ENCODE assay signal across 1 cellular context in the genomic region with DNA sequence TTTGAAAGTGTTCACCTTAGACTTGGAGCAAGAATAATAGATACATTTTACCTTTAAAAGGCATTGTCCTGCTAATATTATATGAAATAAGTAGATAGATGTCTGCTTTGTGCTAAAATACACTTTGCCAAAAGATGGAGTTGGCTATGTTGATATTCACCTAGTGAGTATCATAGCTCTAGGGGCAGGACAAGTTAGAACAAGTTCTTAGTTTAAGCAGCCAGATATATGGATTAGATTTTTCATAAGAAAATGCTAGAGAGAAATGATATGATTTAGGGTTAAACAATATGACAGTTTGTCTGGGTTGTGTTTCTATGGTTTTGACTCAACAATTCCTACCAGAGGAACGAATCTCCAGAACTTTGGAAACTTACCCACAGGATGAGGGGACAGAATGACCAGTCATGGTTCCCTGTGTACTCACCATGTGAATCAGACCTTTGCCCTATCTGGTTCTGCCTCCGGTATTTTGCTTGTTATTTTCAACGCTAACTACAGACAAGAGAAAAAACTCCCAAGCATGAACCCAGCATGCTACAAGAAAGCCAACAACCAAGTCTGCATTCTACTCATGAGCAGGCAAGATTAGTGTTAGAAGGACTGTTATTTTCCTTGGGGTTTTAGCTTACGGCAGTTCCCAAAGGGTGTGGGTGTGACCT.
A peak's percentile ranks its signal among the peaks of the same experiment; 100 is the strongest.
TF ChIP-seq lines count a peak whose summit lies in the region.

No MANE protein-coding gene starts in this region.

TF ChIP-seq in HepG2, 621 proteins besides CTCF, POLR2A, EP300 and RAD21 (continued from another document and continues in another):
- no peak for TF ChIP-seq SALL2 (CRISPR knock-in tag; IDR thresholded peaks at IDR 0.05)
- 0 out of 2 replicates have a peak, but pooled peaks have one; percentile 37 for TF ChIP-seq DMAP1 (CRISPR knock-in tag; IDR thresholded peaks at IDR 0.05)
- no peak for TF ChIP-seq NFYC (CRISPR knock-in tag; IDR thresholded peaks at IDR 0.05)
- TF ChIP-seq SNAPC5 (CRISPR knock-in tag; IDR thresholded peaks at IDR 0.05; ENCODE audit: borderline replicate concordance), result no peak
- TF ChIP-seq ASH2L (IDR thresholded peaks at IDR 0.05; ENCODE audit: insufficient read length, low read depth, low read length), result peak; percentile 57
- peak; percentile 80 for TF ChIP-seq POLR2AphosphoS5 (IDR thresholded peaks at IDR 0.05; ENCODE audit: low read depth, low read length)
- no peak for TF ChIP-seq ARNT (IDR thresholded peaks at IDR 0.05)
- TF ChIP-seq ZNF383 (CRISPR knock-in tag; IDR thresholded peaks at IDR 0.05; ENCODE audit: borderline replicate concordance), result no peak
- no peak for TF ChIP-seq PAF1 (CRISPR knock-in tag; IDR thresholded peaks at IDR 0.05)
- TF ChIP-seq TEAD3 (CRISPR knock-in tag; optimal IDR thresholded peaks at IDR 0.05; ENCODE audit: borderline replicate concordance), result peak; percentile 84
- TF ChIP-seq ZNF567 (CRISPR knock-in tag; IDR thresholded peaks at IDR 0.05; ENCODE audit: borderline replicate concordance), result 0 out of 2 replicates have a peak, but pooled peaks have one; percentile 37
- peak; percentile 28; the same call in 1 of the 2 replicates for TF ChIP-seq NR2F2 (IDR thresholded peaks at IDR 0.05; ENCODE audit: borderline replicate concordance, low read depth)
- no peak for TF ChIP-seq SMARCE1 (IDR thresholded peaks at IDR 0.05; ENCODE audit: borderline replicate concordance)
- TF ChIP-seq REPIN1 (CRISPR knock-in tag; IDR thresholded peaks at IDR 0.05; ENCODE audit: borderline replicate concordance, low read depth), result no peak
- TF ChIP-seq, protein P1, sequence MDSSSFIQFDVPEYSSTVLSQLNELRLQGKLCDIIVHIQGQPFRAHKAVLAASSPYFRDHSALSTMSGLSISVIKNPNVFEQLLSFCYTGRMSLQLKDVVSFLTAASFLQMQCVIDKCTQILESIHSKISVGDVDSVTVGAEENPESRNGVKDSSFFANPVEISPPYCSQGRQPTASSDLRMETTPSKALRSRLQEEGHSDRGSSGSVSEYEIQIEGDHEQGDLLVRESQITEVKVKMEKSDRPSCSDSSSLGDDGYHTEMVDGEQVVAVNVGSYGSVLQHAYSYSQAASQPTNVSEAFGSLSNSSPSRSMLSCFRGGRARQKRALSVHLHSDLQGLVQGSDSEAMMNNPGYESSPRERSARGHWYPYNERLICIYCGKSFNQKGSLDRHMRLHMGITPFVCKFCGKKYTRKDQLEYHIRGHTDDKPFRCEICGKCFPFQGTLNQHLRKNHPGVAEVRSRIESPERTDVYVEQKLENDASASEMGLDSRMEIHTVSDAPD (CRISPR knock-in tag; IDR thresholded peaks at IDR 0.05), result peak; percentile 56; the same call in 1 of the 2 replicates
- no peak for TF ChIP-seq ZNF207 (IDR thresholded peaks at IDR 0.05; ENCODE audit: borderline replicate concordance)
- TF ChIP-seq KAT7 (CRISPR knock-in tag; IDR thresholded peaks at IDR 0.05; ENCODE audit: borderline replicate concordance), result peak; percentile 61; the same call in 1 of the 2 replicates
- peak; percentile 80 for TF ChIP-seq ZNF205 (CRISPR knock-in tag; IDR thresholded peaks at IDR 0.05)
- peak; percentile 71 for TF ChIP-seq ELF3 (CRISPR knock-in tag; IDR thresholded peaks at IDR 0.05)
- peak; percentile 56; the same call in 1 of the 2 replicates for TF ChIP-seq TAF1 (CRISPR knock-in tag; IDR thresholded peaks at IDR 0.05)
- peak; percentile 26; the same call in 1 of the 2 replicates for TF ChIP-seq FOXJ3 (CRISPR knock-in tag; IDR thresholded peaks at IDR 0.05; ENCODE audit: borderline replicate concordance)
- TF ChIP-seq, protein P2, sequence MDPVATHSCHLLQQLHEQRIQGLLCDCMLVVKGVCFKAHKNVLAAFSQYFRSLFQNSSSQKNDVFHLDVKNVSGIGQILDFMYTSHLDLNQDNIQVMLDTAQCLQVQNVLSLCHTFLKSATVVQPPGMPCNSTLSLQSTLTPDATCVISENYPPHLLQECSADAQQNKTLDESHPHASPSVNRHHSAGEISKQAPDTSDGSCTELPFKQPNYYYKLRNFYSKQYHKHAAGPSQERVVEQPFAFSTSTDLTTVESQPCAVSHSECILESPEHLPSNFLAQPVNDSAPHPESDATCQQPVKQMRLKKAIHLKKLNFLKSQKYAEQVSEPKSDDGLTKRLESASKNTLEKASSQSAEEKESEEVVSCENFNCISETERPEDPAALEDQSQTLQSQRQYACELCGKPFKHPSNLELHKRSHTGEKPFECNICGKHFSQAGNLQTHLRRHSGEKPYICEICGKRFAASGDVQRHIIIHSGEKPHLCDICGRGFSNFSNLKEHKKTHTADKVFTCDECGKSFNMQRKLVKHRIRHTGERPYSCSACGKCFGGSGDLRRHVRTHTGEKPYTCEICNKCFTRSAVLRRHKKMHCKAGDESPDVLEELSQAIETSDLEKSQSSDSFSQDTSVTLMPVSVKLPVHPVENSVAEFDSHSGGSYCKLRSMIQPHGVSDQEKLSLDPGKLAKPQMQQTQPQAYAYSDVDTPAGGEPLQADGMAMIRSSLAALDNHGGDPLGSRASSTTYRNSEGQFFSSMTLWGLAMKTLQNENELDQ (CRISPR knock-in tag; IDR thresholded peaks at IDR 0.05; ENCODE audit: borderline replicate concordance), result no peak
- TF ChIP-seq ZNF138 (CRISPR knock-in tag; IDR thresholded peaks at IDR 0.05; ENCODE audit: low read depth), result no peak
- TF ChIP-seq ZNF749 (CRISPR knock-in tag; IDR thresholded peaks at IDR 0.05; ENCODE audit: borderline replicate concordance), result no peak
- no peak for TF ChIP-seq SOX13 (IDR thresholded peaks at IDR 0.05)
- TF ChIP-seq SOX13 (CRISPR knock-in tag; conservative IDR thresholded peaks at IDR 0.05 in 1 of 2, IDR thresholded peaks at IDR 0.05 in 1 of 2), result peak; percentile 65 to 70; a peak in 1 of 4 replicates
- TF ChIP-seq TARDBP (CRISPR knock-in tag; IDR thresholded peaks at IDR 0.05), result peak; percentile 40; the same call in 1 of the 2 replicates
- TF ChIP-seq ZMAT3 (CRISPR knock-in tag; conservative IDR thresholded peaks at IDR 0.05), result no peak
- 0 out of 2 replicates have a peak, but pooled peaks have one; percentile 24 for TF ChIP-seq BCL6 (CRISPR knock-in tag; IDR thresholded peaks at IDR 0.05)
- TF ChIP-seq ZMYM2 (CRISPR knock-in tag; IDR thresholded peaks at IDR 0.05), result no peak
- TF ChIP-seq ZMYM4 (CRISPR knock-in tag; IDR thresholded peaks at IDR 0.05), result 0 out of 2 replicates have a peak, but pooled peaks have one; percentile 64
- TF ChIP-seq MXI1 (IDR thresholded peaks at IDR 0.05; ENCODE audit: borderline replicate concordance, low read depth, low read length), result peak; percentile 47; the same call in 1 of the 3 replicates
- TF ChIP-seq ZSCAN29 (CRISPR knock-in tag; conservative IDR thresholded peaks at IDR 0.05), result peak; percentile 84; the same call in 1 of the 2 replicates
- 0 out of 2 replicates have a peak, but pooled peaks have one; percentile 46 for TF ChIP-seq MBD4 (IDR thresholded peaks at IDR 0.05; ENCODE audit: borderline replicate concordance, low read length)
- TF ChIP-seq USF2 (IDR thresholded peaks at IDR 0.05; ENCODE audit: low read depth, low read length), result no peak
- TF ChIP-seq USF2 (CRISPR knock-in tag; IDR thresholded peaks at IDR 0.05; ENCODE audit: borderline replicate concordance), result no peak
- no peak for TF ChIP-seq SRSF4 (IDR thresholded peaks at IDR 0.05; ENCODE audit: low read depth, low read length, poor library complexity, severe bottlenecking)
- peak; percentile 37; the same call in 1 of the 2 replicates for TF ChIP-seq FOXP4 (CRISPR knock-in tag; IDR thresholded peaks at IDR 0.05)
- TF ChIP-seq NONO (IDR thresholded peaks at IDR 0.05), result no peak
- no peak for TF ChIP-seq NONO (CRISPR knock-in tag; conservative IDR thresholded peaks at IDR 0.05)
- no peak for TF ChIP-seq GTF3A (CRISPR knock-in tag; conservative IDR thresholded peaks at IDR 0.05)
- no peak for TF ChIP-seq HOXA5 (CRISPR knock-in tag; IDR thresholded peaks at IDR 0.05)
- peak; percentile 12; the same call in 1 of the 2 replicates for TF ChIP-seq CHD4 (IDR thresholded peaks at IDR 0.05; ENCODE audit: borderline replicate concordance, low read length)
- TF ChIP-seq MED1 (CRISPR knock-in tag; IDR thresholded peaks at IDR 0.05), result peak; percentile 82
- TF ChIP-seq SOX5 (CRISPR knock-in tag; IDR thresholded peaks at IDR 0.05; ENCODE audit: borderline replicate concordance), result peak; percentile 22; the same call in 1 of the 2 replicates
- TF ChIP-seq ZNF652 (CRISPR knock-in tag; IDR thresholded peaks at IDR 0.05; ENCODE audit: borderline replicate concordance, low read depth), result peak; percentile 40; the same call in 1 of the 2 replicates
- no peak for TF ChIP-seq ZNF572 (CRISPR knock-in tag; IDR thresholded peaks at IDR 0.05)
- no peak for TF ChIP-seq GRHL1 (CRISPR knock-in tag; conservative IDR thresholded peaks at IDR 0.05)
- no peak for TF ChIP-seq KLF9 (CRISPR knock-in tag; IDR thresholded peaks at IDR 0.05; ENCODE audit: low read depth)
- peak; percentile 86 for TF ChIP-seq SAP130 (CRISPR knock-in tag; IDR thresholded peaks at IDR 0.05; ENCODE audit: low read depth)
- TF ChIP-seq ZNF878 (CRISPR knock-in tag; IDR thresholded peaks at IDR 0.05), result no peak
- TF ChIP-seq REST (IDR thresholded peaks at IDR 0.05; ENCODE audit: borderline replicate concordance in 1 of 2, low read depth in 1 of 2, low read length in 2 of 2), result peak in 1 of 2 experiments; percentile 31; a peak in 1 of 4 replicates
- TF ChIP-seq ARID2 (CRISPR knock-in tag; IDR thresholded peaks at IDR 0.05; ENCODE audit: borderline replicate concordance), result no peak
